ENCODE assay signal across 22 cellular contexts in the genomic region with DNA sequence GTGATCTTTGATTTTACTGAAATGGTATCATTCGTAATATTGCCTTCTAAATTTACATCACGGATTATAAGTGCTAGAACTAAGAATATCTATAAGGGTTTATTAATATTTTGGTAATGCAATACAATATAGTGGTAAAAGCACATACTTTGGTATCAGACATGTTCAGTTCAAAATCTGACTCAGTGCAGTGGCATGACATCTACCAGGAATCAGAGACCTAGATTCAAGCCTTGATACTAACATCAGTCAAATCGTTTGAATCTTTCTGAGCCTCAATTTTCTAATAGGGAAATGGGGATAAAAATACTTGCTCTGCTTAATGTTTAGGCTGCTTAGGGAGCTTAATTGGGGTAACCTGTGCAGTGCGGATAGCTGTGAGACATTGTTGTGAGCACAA.
"Had no signal": no experiment of that assay in that cellular context is flagged by ENCODE, and none has a peak within 500 bp of the region (broad histone marks: within the 10 kb centered on the region; RNA-seq: fewer than 3 reads in every experiment).

No MANE protein-coding gene starts in this region.

- H3K27me3 ChIP-seq: body of pancreas, right lobe of liver, upper lobe of right lung had no signal

- H3K4me3 ChIP-seq: body of pancreas, left ventricle myocardium inferior, right lobe of liver, skin epidermis, upper lobe of right lung had no signal

- H3K9me3 ChIP-seq: body of pancreas, left ventricle myocardium inferior, right lobe of liver, upper lobe of right lung had no signal

- H3K36me3 Mint-ChIP-seq: activated naive CD4-positive, alpha-beta T cell treated with anti-CD3 and anti-CD28 coated beads, Interleukin-2, amount 50 U/mL, for 24 hours; stimulated activated effector memory CD8-positive, alpha-beta T cell treated with anti-CD3 and anti-CD28 coated beads, Interleukin-12 subunit alpha, Interleukin-12 subunit beta, amount 100 ng/mL, for 72 hours had no signal

- H3K4me1 Mint-ChIP-seq: activated B cell treated with CpG ODN at 0.5 μM for 24 hours; activated naive CD4-positive, alpha-beta T cell treated with anti-CD3 and anti-CD28 coated beads, Interleukin-2, amount 50 U/mL, for 24 hours; activated naive CD8-positive, alpha-beta T cell treated with anti-CD3 and anti-CD28 coated beads, Interleukin-2, amount 50 U/mL, for 24 hours; activated T-helper 17 cell treated with anti-CD3 and anti-CD28 coated beads, Interleukin-2, amount 50 U/mL, for 72 hours; nephron; stimulated activated effector memory CD8-positive, alpha-beta T cell treated with anti-CD3 and anti-CD28 coated beads, Interleukin-12 subunit alpha, Interleukin-12 subunit beta, amount 100 ng/mL, for 72 hours; stimulated activated naive CD8-positive, alpha-beta T cell treated with anti-CD3 and anti-CD28 coated beads, Interleukin-15, amount 100 ng/mL, for 72 hours had no signal

- ATAC-seq: activated CD8-positive, alpha-beta T cell treated with anti-CD3 and anti-CD28 coated beads for 36 hours; activated naive CD8-positive, alpha-beta T cell treated with anti-CD3 and anti-CD28 coated beads, Interleukin-2, amount 50 U/mL, for 24 hours; activated T-cell treated with anti-CD3 and anti-CD28 coated beads, Interleukin-2, amount 50 U/mL, for 4 hours; activated T-helper 17 cell treated with anti-CD3 and anti-CD28 coated beads, Interleukin-2, amount 50 U/mL, for 72 hours; body of pancreas; esophagus mucosa; right lobe of liver; stimulated activated effector memory CD8-positive, alpha-beta T cell treated with anti-CD3 and anti-CD28 coated beads, Interleukin-12 subunit alpha, Interleukin-12 subunit beta, amount 100 ng/mL, for 72 hours; stimulated activated naive CD8-positive, alpha-beta T cell treated with anti-CD3 and anti-CD28 coated beads, Interleukin-15, amount 100 ng/mL, for 72 hours; upper lobe of right lung had no signal

- H3K4me3 Mint-ChIP-seq: activated B cell treated with CpG ODN at 0.5 μM for 24 hours; activated CD8-positive, alpha-beta T cell treated with anti-CD3 and anti-CD28 coated beads for 36 hours; activated naive CD4-positive, alpha-beta T cell treated with anti-CD3 and anti-CD28 coated beads, Interleukin-2, amount 50 U/mL, for 24 hours; activated naive CD8-positive, alpha-beta T cell treated with anti-CD3 and anti-CD28 coated beads, Interleukin-2, amount 50 U/mL, for 24 hours; activated T-cell treated with anti-CD3 and anti-CD28 coated beads, Interleukin-2, amount 50 U/mL, for 4 hours; activated T-helper 17 cell treated with anti-CD3 and anti-CD28 coated beads, Interleukin-2, amount 50 U/mL, for 72 hours; nephron; stimulated activated effector memory CD8-positive, alpha-beta T cell treated with anti-CD3 and anti-CD28 coated beads, Interleukin-12 subunit alpha, Interleukin-12 subunit beta, amount 100 ng/mL, for 72 hours; stimulated activated naive CD8-positive, alpha-beta T cell treated with anti-CD3 and anti-CD28 coated beads, Interleukin-15, amount 100 ng/mL, for 72 hours had no signal

- H3K4me1 ChIP-seq: body of pancreas, left ventricle myocardium inferior, right lobe of liver, upper lobe of right lung had no signal

- H3K27me3 Mint-ChIP-seq: activated B cell treated with CpG ODN at 0.5 μM for 24 hours; activated CD8-positive, alpha-beta T cell treated with anti-CD3 and anti-CD28 coated beads for 36 hours; activated T-helper 17 cell treated with anti-CD3 and anti-CD28 coated beads, Interleukin-2, amount 50 U/mL, for 72 hours; progenitor cell of endocrine pancreas had no signal

- DNase-seq: activated B cell treated with CpG ODN at 0.5 μM for 24 hours; activated CD4-positive, alpha-beta T cell treated with anti-CD3 and anti-CD28 coated beads, Interleukin-2, amount 50 U/mL, for 1 hour; activated CD8-positive, alpha-beta T cell treated with anti-CD3 and anti-CD28 coated beads for 36 hours; activated naive CD8-positive, alpha-beta T cell treated with anti-CD3 and anti-CD28 coated beads, Interleukin-2, amount 50 U/mL, for 24 hours; activated T-cell treated with anti-CD3 and anti-CD28 coated beads, Interleukin-2, amount 50 U/mL, for 4 hours; aorta; body of pancreas; left ventricle myocardium inferior; right lobe of liver; stimulated activated CD4-positive, alpha-beta T cell treated with anti-CD3 and anti-CD28 coated beads, Interleukin-12 subunit alpha, Interleukin-12 subunit beta, amount 100 ng/mL, for 4 hours; stimulated activated CD4-positive, alpha-beta T cell treated with anti-CD3 and anti-CD28 coated beads, Interleukin-4, amount 100 ng/mL, for 1 hour; stimulated activated naive CD8-positive, alpha-beta T cell treated with anti-CD3 and anti-CD28 coated beads, Interleukin-15, amount 100 ng/mL, for 72 hours; substantia nigra; T-helper 2 cell; upper lobe of right lung had no signal

- H3K27ac Mint-ChIP-seq: activated B cell treated with CpG ODN at 0.5 μM for 24 hours; activated CD8-positive, alpha-beta T cell treated with anti-CD3 and anti-CD28 coated beads for 36 hours; activated naive CD4-positive, alpha-beta T cell treated with anti-CD3 and anti-CD28 coated beads, Interleukin-2, amount 50 U/mL, for 24 hours; activated naive CD8-positive, alpha-beta T cell treated with anti-CD3 and anti-CD28 coated beads, Interleukin-2, amount 50 U/mL, for 24 hours; activated T-helper 17 cell treated with anti-CD3 and anti-CD28 coated beads, Interleukin-2, amount 50 U/mL, for 72 hours; nephron; progenitor cell of endocrine pancreas; stimulated activated effector memory CD8-positive, alpha-beta T cell treated with anti-CD3 and anti-CD28 coated beads, Interleukin-12 subunit alpha, Interleukin-12 subunit beta, amount 100 ng/mL, for 72 hours; stimulated activated naive CD8-positive, alpha-beta T cell treated with anti-CD3 and anti-CD28 coated beads, Interleukin-15, amount 100 ng/mL, for 72 hours had no signal

- H3K27ac ChIP-seq: body of pancreas, left ventricle myocardium inferior, right lobe of liver, skin epidermis, upper lobe of right lung had no signal

- H3K36me3 ChIP-seq: left ventricle myocardium inferior, right lobe of liver, upper lobe of right lung had no signal

- H3K9me3 Mint-ChIP-seq: activated CD8-positive, alpha-beta T cell treated with anti-CD3 and anti-CD28 coated beads for 36 hours; activated naive CD8-positive, alpha-beta T cell treated with anti-CD3 and anti-CD28 coated beads, Interleukin-2, amount 50 U/mL, for 24 hours; activated T-cell treated with anti-CD3 and anti-CD28 coated beads, Interleukin-2, amount 50 U/mL, for 4 hours; activated T-helper 17 cell treated with anti-CD3 and anti-CD28 coated beads, Interleukin-2, amount 50 U/mL, for 72 hours; stimulated activated naive CD8-positive, alpha-beta T cell treated with anti-CD3 and anti-CD28 coated beads, Interleukin-15, amount 100 ng/mL, for 72 hours had no signal
